In the genomic region with DNA sequence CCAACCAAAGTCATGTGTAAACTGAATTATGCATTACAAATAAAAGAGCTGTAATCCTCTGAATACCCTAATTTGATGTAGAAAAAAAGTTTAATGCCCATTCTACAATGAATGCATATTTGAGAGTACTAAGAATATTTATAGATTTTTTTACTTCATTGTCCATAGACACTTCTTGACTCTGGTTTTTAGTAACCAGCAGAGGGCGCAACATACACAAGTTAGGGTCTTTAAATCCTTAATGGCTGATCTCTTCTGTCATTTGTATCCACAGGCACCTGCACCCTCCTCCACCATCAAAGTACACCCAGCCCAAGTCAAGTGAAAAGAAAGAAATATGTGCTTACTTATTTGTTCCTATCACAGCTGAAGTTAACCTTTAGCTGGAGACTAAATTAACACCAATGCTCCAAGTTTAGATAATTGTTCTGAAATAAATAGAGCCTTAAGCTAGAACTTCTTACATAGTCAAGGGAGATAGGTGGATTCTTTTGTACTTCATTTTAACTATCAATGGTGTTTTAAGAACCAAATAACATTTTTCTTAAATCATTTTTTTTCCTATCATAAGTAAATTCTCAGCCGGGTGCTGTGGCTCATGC, we compare ENCODE assay signal across 8 cellular contexts.
DNase-seq lines count a peak whose midpoint lies in the region; ATAC-seq and TF ChIP-seq lines count a peak whose summit lies in the region.

No MANE protein-coding gene starts in this region.

- H3K27ac Mint-ChIP-seq in progenitor cell of endocrine pancreas, result no peak overlapping the region

- H3K9me3 Mint-ChIP-seq in progenitor cell of endocrine pancreas (ENCODE audit: low read depth), result peaks cover 19% of the 10 kb centered on the region

- H3K9me3 ChIP-seq in Peyer's patch, result no peaks in the 10 kb centered on the region

- no peak overlapping the region for H3K4me3 ChIP-seq in Peyer's patch

- no peak for TF ChIP-seq POLR2A in Peyer's patch (IDR thresholded peaks at IDR 0.05)

- H3K36me3 Mint-ChIP-seq in progenitor cell of endocrine pancreas (ENCODE audit: insufficient read depth), result peaks cover 5% of the 10 kb centered on the region

- TF ChIP-seq CTCF in Peyer's patch (IDR thresholded peaks at IDR 0.05), result peak; percentile 53 to 82 (median 74)
- TF ChIP-seq CTCF in foreskin keratinocyte (conservative IDR thresholded peaks at IDR 0.05), result peak; percentile 83
- peak; percentile 81 for TF ChIP-seq CTCF in progenitor cell of endocrine pancreas (IDR thresholded peaks at IDR 0.05; ENCODE audit: unreplicated experiment)

- H3K36me3 ChIP-seq in Peyer's patch, result no peaks in the 10 kb centered on the region

- H3K4me3 Mint-ChIP-seq in progenitor cell of endocrine pancreas (ENCODE audit: low read depth), result no peak overlapping the region

- H3K4me1 ChIP-seq in Peyer's patch (no peaks in the 10 kb centered on the region), foreskin keratinocyte (no peaks in the 10 kb centered on the region)

- H3K27me3 ChIP-seq in Peyer's patch (no peaks in the 10 kb centered on the region), foreskin keratinocyte (no peaks in the 10 kb centered on the region)

- peak; percentile 49 for DNase-seq in DMS114 treated with DMSO at 0.1 percent for 48 hours (lab: John Stamatoyannopoulos, UW; ENCODE audit: unreplicated experiment)
- DNase-seq in HUDEP-2 (lab: John Stamatoyannopoulos, UW; ENCODE audit: unreplicated experiment in 76 of 76), result peak in 39 of 76 experiments; percentile 0 to 62 (median 22)
- DNase-seq in Peyer's patch, result peak in 2 of 3 donors; percentile 64 to 84
- DNase-seq in activated T-helper 1 cell treated with Interleukin-2 at 50 U/mL for 16 hours (ENCODE audit: low read depth), result peak; percentile 17
- peak; percentile 21 to 61 for DNase-seq in foreskin keratinocyte
- peak; percentile 10 for DNase-seq in progenitor cell of endocrine pancreas (ENCODE audit: low spot score, unreplicated experiment)

- no peak overlapping the region for H3K27ac ChIP-seq in Peyer's patch
- H3K27ac ChIP-seq in foreskin keratinocyte, result no peak overlapping the region

- H3K27me3 Mint-ChIP-seq in progenitor cell of endocrine pancreas, result no peaks in the 10 kb centered on the region

- peak; percentile 90 for ATAC-seq in GM21515 (IDR thresholded peaks at IDR 0.05; ENCODE audit: unreplicated experiment)
- peak; percentile 73 for ATAC-seq in foreskin keratinocyte
- ATAC-seq in GM21825 (IDR thresholded peaks at IDR 0.05; ENCODE audit: unreplicated experiment), result no peak

- peaks cover 11% of the 10 kb centered on the region for H3K4me1 Mint-ChIP-seq in progenitor cell of endocrine pancreas (ENCODE audit: low read depth)

Comparison
In these comparisons a context has a peak if more than half of its experiments do, and no peak if none do; other contexts are left out.
1. DNase-seq: peak in every context shown above with its lines; median percentile 74 in Peyer's patch; 49 in DMS114 treated with DMSO at 0.1 percent for 48 hours; 41 in foreskin keratinocyte; 22 in HUDEP-2; 17 in activated T-helper 1 cell treated with Interleukin-2 at 50 U/mL for 16 hours; 10 in progenitor cell of endocrine pancreas.